ENCODE assay signal across 29 cellular contexts in the genomic region with DNA sequence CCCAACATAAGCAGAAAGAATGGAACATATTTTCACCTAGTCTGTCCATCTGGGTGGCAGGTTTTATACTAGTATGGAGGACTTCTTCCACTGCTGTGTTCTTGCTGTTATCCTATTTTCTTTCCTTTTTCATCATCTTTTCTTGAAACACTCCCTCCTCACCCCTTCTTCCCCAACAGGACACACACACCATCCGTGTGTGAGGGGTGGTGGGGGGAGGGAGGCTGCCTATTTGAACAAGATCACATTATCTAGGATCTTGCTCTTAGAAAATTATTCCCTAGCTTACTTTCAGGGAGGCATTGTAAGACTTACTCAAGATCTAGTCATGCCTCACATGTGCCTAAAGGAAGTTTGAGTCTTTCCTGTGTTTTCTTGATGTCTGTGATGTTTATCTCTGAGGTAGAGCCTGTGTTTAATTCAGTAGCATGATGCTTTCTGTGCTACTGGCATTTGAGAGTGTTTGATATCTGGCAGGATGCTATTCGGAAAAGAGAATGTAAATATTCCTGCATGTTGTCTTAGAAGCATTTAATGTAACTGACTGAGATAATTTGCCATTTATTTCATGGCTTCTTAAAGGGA. TPM values are rescaled to one million over a fixed set of nuclear protein-coding genes. Genes with fewer than 3 reads are reported as not detected.
A peak's percentile ranks its signal among the peaks of the same experiment; 100 is the strongest.
DNase-seq lines count a peak whose midpoint lies in the region; ATAC-seq and TF ChIP-seq lines count a peak whose summit lies in the region.
"Had no signal": no experiment of that assay in that cellular context is flagged by ENCODE, and none has a peak within 500 bp of the region (broad histone marks: within the 10 kb centered on the region; RNA-seq: fewer than 3 reads in every experiment).

No MANE protein-coding gene starts in this region.

- peaks cover 16% of the 10 kb centered on the region for H3K4me1 Mint-ChIP-seq in MCF 10A (ENCODE audit: insufficient read depth, unreplicated experiment)
- H3K4me1 Mint-ChIP-seq: activated naive CD8-positive, alpha-beta T cell treated with anti-CD3 and anti-CD28 coated beads, Interleukin-2, amount 50 U/mL, for 24 hours had no signal

- H3K9me3 ChIP-seq in mammary epithelial cell (replicated peaks; ENCODE audit: insufficient read depth, low read length) (no peaks in the 10 kb centered on the region), heart right ventricle (peaks cover 0 to 3% (median 0%) of the 10 kb centered on the region in 11 donors)
- H3K9me3 ChIP-seq: body of pancreas, esophagus squamous epithelium, stomach, tibial artery had no signal

- in situ Hi-C loops in mammary epithelial cell (cut with MboI; ENCODE audit: low sequenced_read_pairs in 2 of 2): loop anchor here in 1 of 2 donors (25.0 kb wide), 1 partner anchor 138 kb away; no protein-coding TSS in a partner anchor

- no peaks in the 10 kb centered on the region for H3K36me3 Mint-ChIP-seq in MCF 10A (ENCODE audit: insufficient read depth, unreplicated experiment)

- H2AFZ ChIP-seq in mammary epithelial cell (ENCODE audit: low read depth, low read length): peak overlapping the region; percentile 22

- intact Hi-C loops in mammary epithelial cell (cut with micrococcal nuclease) (no loop called here), MCF 10A (cut with micrococcal nuclease) (no loop called here), heart right ventricle (cut with DNase I) (loop anchor here in 2 of 10 donors (5.0 to 10.0 kb wide), 2 partner anchors 52 to 56 kb away; partner anchors contain the start of gene GREB1L (in 1 of the 2))

- 13% methylated on average over 2 of the region's 2 CpGs for WGBS in mammary epithelial cell (ENCODE audit: low coverage, missing lambda C conversion rate)
- WGBS in heart right ventricle, 2 donors: 26 to 29% methylated on average over 2 of the region's 2 CpGs

- H3K4me1 ChIP-seq in mammary epithelial cell (ENCODE audit: insufficient read depth, low read length) (peaks cover 7% of the 10 kb centered on the region), foreskin keratinocyte (peaks cover 34% of the 10 kb centered on the region), heart right ventricle (no peaks in the 10 kb centered on the region)
- H3K4me1 ChIP-seq: body of pancreas, esophagus squamous epithelium, stomach had no signal

- ATAC-seq in foreskin keratinocyte (peak; percentile 42), heart right ventricle (no peak), HG03135 (IDR thresholded peaks at IDR 0.05; ENCODE audit: unreplicated experiment) (no peak)
- ATAC-seq: activated naive CD8-positive, alpha-beta T cell treated with anti-CD3 and anti-CD28 coated beads, Interleukin-2, amount 50 U/mL, for 24 hours; body of pancreas; GM12878 had no signal

- H3K4me3 ChIP-seq in mammary epithelial cell (replicated peaks in 1 of 3; ENCODE audit: insufficient read depth in 1 of 3, low read depth in 2 of 3, low read length in 3 of 3): no peak overlapping the region
- H3K4me3 ChIP-seq in heart right ventricle: no peak overlapping the region
- H3K4me3 ChIP-seq: body of pancreas, esophagus squamous epithelium, GM12878, SK-N-MC, stomach, tibial artery had no signal

- H3K27me3 ChIP-seq in mammary epithelial cell (ENCODE audit: insufficient read depth, low read length): peaks cover 2% of the 10 kb centered on the region
- H3K27me3 ChIP-seq in foreskin keratinocyte: no peaks in the 10 kb centered on the region
- H3K27me3 ChIP-seq in heart right ventricle: no peaks in the 10 kb centered on the region
- H3K27me3 ChIP-seq: body of pancreas, stomach, tibial artery had no signal

- POLR2A ChIA-PET in MCF 10A (lab: Yijun Ruan, JAX): interaction anchor here (0.7 to 1.7 kb wide), 2 partner anchors 8 to 28 kb away, joined by 3 to 4 read pairs; no protein-coding TSS in a partner anchor

- TF ChIP-seq CTCF in mammary epithelial cell (conservative IDR thresholded peaks at IDR 0.05 in 1 of 2, IDR thresholded peaks at IDR 0.05 in 1 of 2; ENCODE audit: extremely low read depth in 1 of 2, insufficient read depth in 1 of 2, low read depth in 1 of 2, low read length in 2 of 2) (no peak), MCF 10A (IDR thresholded peaks at IDR 0.05; ENCODE audit: unreplicated experiment) (no peak), foreskin keratinocyte (conservative IDR thresholded peaks at IDR 0.05) (no peak), heart right ventricle (IDR thresholded peaks at IDR 0.05) (no peak)

- H3K4me2 ChIP-seq in mammary epithelial cell (ENCODE audit: insufficient read depth, low read depth, low read length): no peak overlapping the region

- H3K79me2 ChIP-seq in mammary epithelial cell (ENCODE audit: insufficient read depth, low read length): no peaks in the 10 kb centered on the region

- BruUV-seq in mammary epithelial cell (replicated peaks; lab: Mats Ljungman, UMichigan) (no TSS peak), MCF 10A (replicated peaks; lab: Mats Ljungman, UMichigan) (no TSS peak)

- no peak overlapping the region for H3K9ac ChIP-seq in mammary epithelial cell (ENCODE audit: insufficient read depth, low read length)

- no peak overlapping the region for H3K27ac ChIP-seq in mammary epithelial cell (ENCODE audit: insufficient read depth, low read depth, low read length)
- peak overlapping the region; percentile 48 for H3K27ac ChIP-seq in foreskin keratinocyte
- H3K27ac ChIP-seq in heart right ventricle: no peak overlapping the region
- H3K27ac ChIP-seq: body of pancreas, esophagus squamous epithelium, SK-N-MC, stomach, tibial artery had no signal

- H3K36me3 ChIP-seq in mammary epithelial cell (ENCODE audit: insufficient read depth, low read length) (no peaks in the 10 kb centered on the region), heart right ventricle (no peaks in the 10 kb centered on the region)
- H3K36me3 ChIP-seq: esophagus squamous epithelium, stomach, tibial artery had no signal

- DNase-seq in mammary epithelial cell (peak; percentile 35), MCF 10A (ENCODE audit: unreplicated experiment) (no peak), SK-N-DZ (ENCODE audit: low spot score) (peak; percentile 54), foreskin keratinocyte (peak in 1 of 2 donors; percentile 43), AG08396 (ENCODE audit: low spot score) (no peak), heart right ventricle (no peak), iPS-NIHi7 (ENCODE audit: extremely low spot score) (no peak)
- DNase-seq: 8988T; activated gamma-delta T cell treated with Interleukin-2 at 50 U/mL for 16 hours; activated naive CD8-positive, alpha-beta T cell treated with anti-CD3 and anti-CD28 coated beads, Interleukin-2, amount 50 U/mL, for 24 hours; activated T-cell treated with anti-CD3 and anti-CD28 coated beads, Interleukin-2, amount 50 U/mL, for 24 hours; body of pancreas; DMS79 treated with DMSO at 0.1 percent for 48 hours; effector CD8-positive, alpha-beta T cell; esophagus squamous epithelium; H7; NCI-H1436 treated with DMSO at 0.1 percent for 48 hours; NCI-H510A treated with DMSO at 0.1 percent for 48 hours; NK-92 treated with Interleukin-12 subunit alpha and Interleukin-12 subunit beta, amount 100 ng/mL, for 24 hours; occipital lobe; RPMI8226; stimulated activated CD8-positive, alpha-beta memory T cell treated with anti-CD3 and anti-CD28 coated beads, Interleukin-4, amount 100 ng/mL, for 48 hours; stomach; tibial artery had no signal

- no peaks in the 10 kb centered on the region for H3K9me3 Mint-ChIP-seq in MCF 10A (ENCODE audit: unreplicated experiment)
- H3K9me3 Mint-ChIP-seq: activated naive CD8-positive, alpha-beta T cell treated with anti-CD3 and anti-CD28 coated beads, Interleukin-2, amount 50 U/mL, for 24 hours; activated T-cell treated with anti-CD3 and anti-CD28 coated beads, Interleukin-2, amount 50 U/mL, for 24 hours; T-helper 1 cell treated with Interleukin-12 subunit alpha and Interleukin-12 subunit beta and Interleukin-4 antibody, amounts not matched to agents 30 μg/mL and 1 μg/mL, for 36 hours had no signal

- H3K27ac Mint-ChIP-seq in MCF 10A (ENCODE audit: low read depth, unreplicated experiment): no peak overlapping the region
- H3K27ac Mint-ChIP-seq: activated naive CD8-positive, alpha-beta T cell treated with anti-CD3 and anti-CD28 coated beads, Interleukin-2, amount 50 U/mL, for 24 hours; activated T-cell treated with anti-CD3 and anti-CD28 coated beads, Interleukin-2, amount 50 U/mL, for 24 hours; T-helper 1 cell treated with Interleukin-12 subunit alpha and Interleukin-12 subunit beta and Interleukin-4 antibody, amounts not matched to agents 30 μg/mL and 1 μg/mL, for 36 hours had no signal

- CTCF ChIA-PET in mammary epithelial cell (lab: Charles Lee; ENCODE audit: low non-redundant PET) (interaction anchor here (0.6 kb wide), 1 partner anchor 58 kb away, joined by 3 read pairs; no protein-coding TSS in a partner anchor), MCF 10A (lab: Yijun Ruan, JAX) (no interaction called here)

- no peaks in the 10 kb centered on the region for H3K27me3 Mint-ChIP-seq in MCF 10A (ENCODE audit: insufficient read depth, unreplicated experiment)
- H3K27me3 Mint-ChIP-seq: activated naive CD8-positive, alpha-beta T cell treated with anti-CD3 and anti-CD28 coated beads, Interleukin-2, amount 50 U/mL, for 24 hours had no signal

- H3K4me3 Mint-ChIP-seq in MCF 10A (ENCODE audit: unreplicated experiment): no peak overlapping the region
- H3K4me3 Mint-ChIP-seq: activated naive CD8-positive, alpha-beta T cell treated with anti-CD3 and anti-CD28 coated beads, Interleukin-2, amount 50 U/mL, for 24 hours; activated T-cell treated with anti-CD3 and anti-CD28 coated beads, Interleukin-2, amount 50 U/mL, for 24 hours; T-helper 1 cell treated with Interleukin-12 subunit alpha and Interleukin-12 subunit beta and Interleukin-4 antibody, amounts not matched to agents 30 μg/mL and 1 μg/mL, for 36 hours had no signal

- H4K20me1 ChIP-seq in mammary epithelial cell (ENCODE audit: insufficient read depth, low read length): no peaks in the 10 kb centered on the region

- dilution Hi-C loops in mammary epithelial cell (cut with HindIII; ENCODE audit: low sequenced_read_pairs): no loop called here

RNA-seq across cellular contexts. Expression of gene GREB1L, which starts 58.7 kb away (rescaled TPM):
- 1 to 10 TPM; 1.7 to 2.0 TPM for total RNA-seq in mammary epithelial cell
- 1.2 TPM for polyA plus RNA-seq in mammary epithelial cell
- polyA minus RNA-seq in mammary epithelial cell: 2.7 TPM
- total RNA-seq in MCF 10A (2022): 9.4 and 11.0 TPM in 2 replicates
- polyA plus RNA-seq in SK-N-DZ (2014; cell fraction: cytosol; rRNA removed): 12.8 and 20.4 TPM in 2 replicates
- 20.3 and 39.6 TPM in 2 replicates for polyA plus RNA-seq in SK-N-DZ (2014; cell fraction: nucleus; rRNA removed)
- 2.7 and 5.3 TPM in 2 replicates for total RNA-seq in foreskin keratinocyte
- polyA plus RNA-seq in foreskin keratinocyte: 0.63 and 1.2 TPM in 2 replicates
- total RNA-seq in heart right ventricle: 10 to 100 TPM in 7 of 10 donors, 1 to 10 TPM in 3; 2.7 to 14.3 (median 11.8) TPM
- polyA plus RNA-seq in heart right ventricle: 1 to 10 TPM in 1 of 2 donors, under 1 TPM in 1; 0.54 to 8.0 TPM
- total RNA-seq: activated CD8-positive, alpha-beta memory T cell treated with anti-CD3 and anti-CD28 coated beads for 36 hours had no signal

Comparison
In these comparisons a context has a peak if more than half of its experiments do, and no peak if none do; other contexts are left out.
1. DNase-seq: peak in mammary epithelial cell (single experiment) and SK-N-DZ (single experiment); none in MCF 10A (single experiment), AG08396 (single experiment), heart right ventricle (0 of 2) and iPS-NIHi7 (single experiment).